Comparison of ENCODE assay signal across 1 cellular context in genomic region chr15:64741708-64742107, GRCh38. TPM values are rescaled to one million over a fixed set of nuclear protein-coding genes. Genes with fewer than 3 reads are reported as not detected.
"Had no signal": no experiment of that assay in that cellular context is flagged by ENCODE, and none has a peak within 500 bp of the region (broad histone marks: within the 10 kb centered on the region; RNA-seq: fewer than 3 reads in every experiment).

No MANE protein-coding gene starts in this region.

RNA-seq across cellular contexts. Expression of gene RBPMS2, which starts 33.7 kb away (rescaled TPM):
- total RNA-seq: occipital lobe had no signal
